In the genomic region with DNA sequence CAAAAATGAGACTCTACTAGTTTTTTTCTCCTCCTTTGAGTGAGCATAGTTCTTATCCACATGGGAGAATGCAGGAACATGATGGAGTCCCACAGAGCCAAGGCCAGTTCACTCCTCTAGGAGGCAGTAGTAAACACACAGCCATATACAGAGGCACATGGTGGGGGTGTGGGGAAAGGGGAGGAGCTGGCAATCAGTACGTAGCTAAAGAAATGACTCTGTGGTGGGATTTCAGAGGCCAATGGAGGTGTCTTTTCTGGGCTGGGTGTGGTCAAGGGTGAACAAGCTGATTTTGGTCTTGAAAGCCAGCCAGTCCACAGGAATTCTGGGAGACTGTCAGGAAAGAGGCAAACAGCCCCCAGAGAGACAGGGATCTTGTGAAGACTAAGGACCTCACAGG, we compare ENCODE assay signal across 1 cellular context.
A peak's percentile ranks its signal among the peaks of the same experiment; 100 is the strongest.
TF ChIP-seq lines count a peak whose summit lies in the region.

No MANE protein-coding gene starts in this region.

TF ChIP-seq in K562, 482 proteins besides CTCF, POLR2A, EP300 and RAD21 (continued from another document):
- TF ChIP-seq, protein P1, sequence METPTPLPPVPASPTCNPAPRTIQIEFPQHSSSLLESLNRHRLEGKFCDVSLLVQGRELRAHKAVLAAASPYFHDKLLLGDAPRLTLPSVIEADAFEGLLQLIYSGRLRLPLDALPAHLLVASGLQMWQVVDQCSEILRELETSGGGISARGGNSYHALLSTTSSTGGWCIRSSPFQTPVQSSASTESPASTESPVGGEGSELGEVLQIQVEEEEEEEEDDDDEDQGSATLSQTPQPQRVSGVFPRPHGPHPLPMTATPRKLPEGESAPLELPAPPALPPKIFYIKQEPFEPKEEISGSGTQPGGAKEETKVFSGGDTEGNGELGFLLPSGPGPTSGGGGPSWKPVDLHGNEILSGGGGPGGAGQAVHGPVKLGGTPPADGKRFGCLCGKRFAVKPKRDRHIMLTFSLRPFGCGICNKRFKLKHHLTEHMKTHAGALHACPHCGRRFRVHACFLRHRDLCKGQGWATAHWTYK (CRISPR knock-in tag; IDR thresholded peaks at IDR 0.05), result no peak
- TF ChIP-seq NFYB (IDR thresholded peaks at IDR 0.05; ENCODE audit: extremely low read depth, insufficient read length) (no peak), ZNF780A (CRISPR knock-in tag; IDR thresholded peaks at IDR 0.05) (no peak), SMARCE1 (IDR thresholded peaks at IDR 0.05) (no peak), TCFL5 (CRISPR knock-in tag; conservative IDR thresholded peaks at IDR 0.05) (no peak), TCF3 (CRISPR knock-in tag; IDR thresholded peaks at IDR 0.05) (no peak), BACH1 (tag; IDR thresholded peaks at IDR 0.05) (no peak), SMARCC2 (IDR thresholded peaks at IDR 0.05; ENCODE audit: low read depth) (no peak), BRD9 (IDR thresholded peaks at IDR 0.05; ENCODE audit: low read depth, partially characterized antibody) (no peak), RBM34 (IDR thresholded peaks at IDR 0.05; ENCODE audit: borderline replicate concordance, insufficient read depth, low read length) (no peak), TAF7 (tag; IDR thresholded peaks at IDR 0.05) (no peak), TBL1XR1 (IDR thresholded peaks at IDR 0.05; ENCODE audit: low read length in 2 of 2) (no peak), NCOA4 (IDR thresholded peaks at IDR 0.05; ENCODE audit: partially characterized antibody) (no peak), ZNF121 (CRISPR knock-in tag; conservative IDR thresholded peaks at IDR 0.05) (no peak), SMAD4 (CRISPR knock-in tag; conservative IDR thresholded peaks at IDR 0.05) (no peak), RBM17 (IDR thresholded peaks at IDR 0.05; ENCODE audit: borderline replicate concordance, low read depth, low read length) (no peak), CREB1 (IDR thresholded peaks at IDR 0.05) (no peak), CREB1 (CRISPR knock-in tag; IDR thresholded peaks at IDR 0.05) (0 out of 2 replicates have a peak, but pooled peaks have one; percentile 27), NFE2 (IDR thresholded peaks at IDR 0.05; ENCODE audit: low read depth) (0 out of 2 replicates have a peak, but pooled peaks have one; percentile 13), ESRRA (IDR thresholded peaks at IDR 0.05; ENCODE audit: borderline replicate concordance, low read depth) (peak; percentile 41; the same call in 1 of the 2 replicates), ZKSCAN3 (CRISPR knock-in tag; IDR thresholded peaks at IDR 0.05) (no peak), EP400 (IDR thresholded peaks at IDR 0.05) (peak; percentile 73), MEIS2 (IDR thresholded peaks at IDR 0.05; ENCODE audit: partially characterized antibody) (no peak), ATF1 (CRISPR knock-in tag; IDR thresholded peaks at IDR 0.05) (no peak), ATF1 (tag; IDR thresholded peaks at IDR 0.05) (peak; percentile 54; the same call in 1 of the 2 replicates), MTA2 (IDR thresholded peaks at IDR 0.05; ENCODE audit: low read depth) (no peak), GATAD2B (IDR thresholded peaks at IDR 0.05; ENCODE audit: borderline replicate concordance) (no peak), ILF3 (IDR thresholded peaks at IDR 0.05; ENCODE audit: borderline replicate concordance) (no peak), ARID1B (IDR thresholded peaks at IDR 0.05) (0 out of 2 replicates have a peak, but pooled peaks have one; percentile 5), CXXC5 (CRISPR knock-in tag; IDR thresholded peaks at IDR 0.05) (peak; percentile 30; the same call in 1 of the 2 replicates), NR1H2 (CRISPR knock-in tag; IDR thresholded peaks at IDR 0.05) (no peak), SMC3 (conservative IDR thresholded peaks at IDR 0.05; ENCODE audit: insufficient read depth, low read depth, low read length) (peak; percentile 44; the same call in 1 of the 2 replicates), ZNF253 (CRISPR knock-in tag; conservative IDR thresholded peaks at IDR 0.05) (no peak)
- TF ChIP-seq, protein P2, sequence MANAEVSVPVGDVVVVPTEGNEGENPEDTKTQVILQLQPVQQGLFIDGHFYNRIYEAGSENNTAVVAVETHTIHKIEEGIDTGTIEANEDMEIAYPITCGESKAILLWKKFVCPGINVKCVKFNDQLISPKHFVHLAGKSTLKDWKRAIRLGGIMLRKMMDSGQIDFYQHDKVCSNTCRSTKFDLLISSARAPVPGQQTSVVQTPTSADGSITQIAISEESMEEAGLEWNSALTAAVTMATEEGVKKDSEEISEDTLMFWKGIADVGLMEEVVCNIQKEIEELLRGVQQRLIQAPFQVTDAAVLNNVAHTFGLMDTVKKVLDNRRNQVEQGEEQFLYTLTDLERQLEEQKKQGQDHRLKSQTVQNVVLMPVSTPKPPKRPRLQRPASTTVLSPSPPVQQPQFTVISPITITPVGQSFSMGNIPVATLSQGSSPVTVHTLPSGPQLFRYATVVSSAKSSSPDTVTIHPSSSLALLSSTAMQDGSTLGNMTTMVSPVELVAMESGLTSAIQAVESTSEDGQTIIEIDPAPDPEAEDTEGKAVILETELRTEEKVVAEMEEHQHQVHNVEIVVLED (CRISPR knock-in tag; IDR thresholded peaks at IDR 0.05), result no peak
- TF ChIP-seq, protein P3, sequence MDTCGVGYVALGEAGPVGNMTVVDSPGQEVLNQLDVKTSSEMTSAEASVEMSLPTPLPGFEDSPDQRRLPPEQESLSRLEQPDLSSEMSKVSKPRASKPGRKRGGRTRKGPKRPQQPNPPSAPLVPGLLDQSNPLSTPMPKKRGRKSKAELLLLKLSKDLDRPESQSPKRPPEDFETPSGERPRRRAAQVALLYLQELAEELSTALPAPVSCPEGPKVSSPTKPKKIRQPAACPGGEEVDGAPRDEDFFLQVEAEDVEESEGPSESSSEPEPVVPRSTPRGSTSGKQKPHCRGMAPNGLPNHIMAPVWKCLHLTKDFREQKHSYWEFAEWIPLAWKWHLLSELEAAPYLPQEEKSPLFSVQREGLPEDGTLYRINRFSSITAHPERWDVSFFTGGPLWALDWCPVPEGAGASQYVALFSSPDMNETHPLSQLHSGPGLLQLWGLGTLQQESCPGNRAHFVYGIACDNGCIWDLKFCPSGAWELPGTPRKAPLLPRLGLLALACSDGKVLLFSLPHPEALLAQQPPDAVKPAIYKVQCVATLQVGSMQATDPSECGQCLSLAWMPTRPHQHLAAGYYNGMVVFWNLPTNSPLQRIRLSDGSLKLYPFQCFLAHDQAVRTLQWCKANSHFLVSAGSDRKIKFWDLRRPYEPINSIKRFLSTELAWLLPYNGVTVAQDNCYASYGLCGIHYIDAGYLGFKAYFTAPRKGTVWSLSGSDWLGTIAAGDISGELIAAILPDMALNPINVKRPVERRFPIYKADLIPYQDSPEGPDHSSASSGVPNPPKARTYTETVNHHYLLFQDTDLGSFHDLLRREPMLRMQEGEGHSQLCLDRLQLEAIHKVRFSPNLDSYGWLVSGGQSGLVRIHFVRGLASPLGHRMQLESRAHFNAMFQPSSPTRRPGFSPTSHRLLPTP (IDR thresholded peaks at IDR 0.05; ENCODE audit: borderline replicate concordance, extremely low read depth, insufficient read length), result peak; percentile 14
- TF ChIP-seq, protein P4, sequence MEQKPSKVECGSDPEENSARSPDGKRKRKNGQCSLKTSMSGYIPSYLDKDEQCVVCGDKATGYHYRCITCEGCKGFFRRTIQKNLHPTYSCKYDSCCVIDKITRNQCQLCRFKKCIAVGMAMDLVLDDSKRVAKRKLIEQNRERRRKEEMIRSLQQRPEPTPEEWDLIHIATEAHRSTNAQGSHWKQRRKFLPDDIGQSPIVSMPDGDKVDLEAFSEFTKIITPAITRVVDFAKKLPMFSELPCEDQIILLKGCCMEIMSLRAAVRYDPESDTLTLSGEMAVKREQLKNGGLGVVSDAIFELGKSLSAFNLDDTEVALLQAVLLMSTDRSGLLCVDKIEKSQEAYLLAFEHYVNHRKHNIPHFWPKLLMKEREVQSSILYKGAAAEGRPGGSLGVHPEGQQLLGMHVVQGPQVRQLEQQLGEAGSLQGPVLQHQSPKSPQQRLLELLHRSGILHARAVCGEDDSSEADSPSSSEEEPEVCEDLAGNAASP (IDR thresholded peaks at IDR 0.05), result no peak
- TF ChIP-seq, protein P5, sequence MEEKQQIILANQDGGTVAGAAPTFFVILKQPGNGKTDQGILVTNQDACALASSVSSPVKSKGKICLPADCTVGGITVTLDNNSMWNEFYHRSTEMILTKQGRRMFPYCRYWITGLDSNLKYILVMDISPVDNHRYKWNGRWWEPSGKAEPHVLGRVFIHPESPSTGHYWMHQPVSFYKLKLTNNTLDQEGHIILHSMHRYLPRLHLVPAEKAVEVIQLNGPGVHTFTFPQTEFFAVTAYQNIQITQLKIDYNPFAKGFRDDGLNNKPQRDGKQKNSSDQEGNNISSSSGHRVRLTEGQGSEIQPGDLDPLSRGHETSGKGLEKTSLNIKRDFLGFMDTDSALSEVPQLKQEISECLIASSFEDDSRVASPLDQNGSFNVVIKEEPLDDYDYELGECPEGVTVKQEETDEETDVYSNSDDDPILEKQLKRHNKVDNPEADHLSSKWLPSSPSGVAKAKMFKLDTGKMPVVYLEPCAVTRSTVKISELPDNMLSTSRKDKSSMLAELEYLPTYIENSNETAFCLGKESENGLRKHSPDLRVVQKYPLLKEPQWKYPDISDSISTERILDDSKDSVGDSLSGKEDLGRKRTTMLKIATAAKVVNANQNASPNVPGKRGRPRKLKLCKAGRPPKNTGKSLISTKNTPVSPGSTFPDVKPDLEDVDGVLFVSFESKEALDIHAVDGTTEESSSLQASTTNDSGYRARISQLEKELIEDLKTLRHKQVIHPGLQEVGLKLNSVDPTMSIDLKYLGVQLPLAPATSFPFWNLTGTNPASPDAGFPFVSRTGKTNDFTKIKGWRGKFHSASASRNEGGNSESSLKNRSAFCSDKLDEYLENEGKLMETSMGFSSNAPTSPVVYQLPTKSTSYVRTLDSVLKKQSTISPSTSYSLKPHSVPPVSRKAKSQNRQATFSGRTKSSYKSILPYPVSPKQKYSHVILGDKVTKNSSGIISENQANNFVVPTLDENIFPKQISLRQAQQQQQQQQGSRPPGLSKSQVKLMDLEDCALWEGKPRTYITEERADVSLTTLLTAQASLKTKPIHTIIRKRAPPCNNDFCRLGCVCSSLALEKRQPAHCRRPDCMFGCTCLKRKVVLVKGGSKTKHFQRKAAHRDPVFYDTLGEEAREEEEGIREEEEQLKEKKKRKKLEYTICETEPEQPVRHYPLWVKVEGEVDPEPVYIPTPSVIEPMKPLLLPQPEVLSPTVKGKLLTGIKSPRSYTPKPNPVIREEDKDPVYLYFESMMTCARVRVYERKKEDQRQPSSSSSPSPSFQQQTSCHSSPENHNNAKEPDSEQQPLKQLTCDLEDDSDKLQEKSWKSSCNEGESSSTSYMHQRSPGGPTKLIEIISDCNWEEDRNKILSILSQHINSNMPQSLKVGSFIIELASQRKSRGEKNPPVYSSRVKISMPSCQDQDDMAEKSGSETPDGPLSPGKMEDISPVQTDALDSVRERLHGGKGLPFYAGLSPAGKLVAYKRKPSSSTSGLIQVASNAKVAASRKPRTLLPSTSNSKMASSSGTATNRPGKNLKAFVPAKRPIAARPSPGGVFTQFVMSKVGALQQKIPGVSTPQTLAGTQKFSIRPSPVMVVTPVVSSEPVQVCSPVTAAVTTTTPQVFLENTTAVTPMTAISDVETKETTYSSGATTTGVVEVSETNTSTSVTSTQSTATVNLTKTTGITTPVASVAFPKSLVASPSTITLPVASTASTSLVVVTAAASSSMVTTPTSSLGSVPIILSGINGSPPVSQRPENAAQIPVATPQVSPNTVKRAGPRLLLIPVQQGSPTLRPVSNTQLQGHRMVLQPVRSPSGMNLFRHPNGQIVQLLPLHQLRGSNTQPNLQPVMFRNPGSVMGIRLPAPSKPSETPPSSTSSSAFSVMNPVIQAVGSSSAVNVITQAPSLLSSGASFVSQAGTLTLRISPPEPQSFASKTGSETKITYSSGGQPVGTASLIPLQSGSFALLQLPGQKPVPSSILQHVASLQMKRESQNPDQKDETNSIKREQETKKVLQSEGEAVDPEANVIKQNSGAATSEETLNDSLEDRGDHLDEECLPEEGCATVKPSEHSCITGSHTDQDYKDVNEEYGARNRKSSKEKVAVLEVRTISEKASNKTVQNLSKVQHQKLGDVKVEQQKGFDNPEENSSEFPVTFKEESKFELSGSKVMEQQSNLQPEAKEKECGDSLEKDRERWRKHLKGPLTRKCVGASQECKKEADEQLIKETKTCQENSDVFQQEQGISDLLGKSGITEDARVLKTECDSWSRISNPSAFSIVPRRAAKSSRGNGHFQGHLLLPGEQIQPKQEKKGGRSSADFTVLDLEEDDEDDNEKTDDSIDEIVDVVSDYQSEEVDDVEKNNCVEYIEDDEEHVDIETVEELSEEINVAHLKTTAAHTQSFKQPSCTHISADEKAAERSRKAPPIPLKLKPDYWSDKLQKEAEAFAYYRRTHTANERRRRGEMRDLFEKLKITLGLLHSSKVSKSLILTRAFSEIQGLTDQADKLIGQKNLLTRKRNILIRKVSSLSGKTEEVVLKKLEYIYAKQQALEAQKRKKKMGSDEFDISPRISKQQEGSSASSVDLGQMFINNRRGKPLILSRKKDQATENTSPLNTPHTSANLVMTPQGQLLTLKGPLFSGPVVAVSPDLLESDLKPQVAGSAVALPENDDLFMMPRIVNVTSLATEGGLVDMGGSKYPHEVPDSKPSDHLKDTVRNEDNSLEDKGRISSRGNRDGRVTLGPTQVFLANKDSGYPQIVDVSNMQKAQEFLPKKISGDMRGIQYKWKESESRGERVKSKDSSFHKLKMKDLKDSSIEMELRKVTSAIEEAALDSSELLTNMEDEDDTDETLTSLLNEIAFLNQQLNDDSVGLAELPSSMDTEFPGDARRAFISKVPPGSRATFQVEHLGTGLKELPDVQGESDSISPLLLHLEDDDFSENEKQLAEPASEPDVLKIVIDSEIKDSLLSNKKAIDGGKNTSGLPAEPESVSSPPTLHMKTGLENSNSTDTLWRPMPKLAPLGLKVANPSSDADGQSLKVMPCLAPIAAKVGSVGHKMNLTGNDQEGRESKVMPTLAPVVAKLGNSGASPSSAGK (IDR thresholded peaks at IDR 0.05), result peak; percentile 73
- TF ChIP-seq, protein P6, sequence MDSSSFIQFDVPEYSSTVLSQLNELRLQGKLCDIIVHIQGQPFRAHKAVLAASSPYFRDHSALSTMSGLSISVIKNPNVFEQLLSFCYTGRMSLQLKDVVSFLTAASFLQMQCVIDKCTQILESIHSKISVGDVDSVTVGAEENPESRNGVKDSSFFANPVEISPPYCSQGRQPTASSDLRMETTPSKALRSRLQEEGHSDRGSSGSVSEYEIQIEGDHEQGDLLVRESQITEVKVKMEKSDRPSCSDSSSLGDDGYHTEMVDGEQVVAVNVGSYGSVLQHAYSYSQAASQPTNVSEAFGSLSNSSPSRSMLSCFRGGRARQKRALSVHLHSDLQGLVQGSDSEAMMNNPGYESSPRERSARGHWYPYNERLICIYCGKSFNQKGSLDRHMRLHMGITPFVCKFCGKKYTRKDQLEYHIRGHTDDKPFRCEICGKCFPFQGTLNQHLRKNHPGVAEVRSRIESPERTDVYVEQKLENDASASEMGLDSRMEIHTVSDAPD (CRISPR knock-in tag; IDR thresholded peaks at IDR 0.05), result no peak
- TF ChIP-seq, protein P7, sequence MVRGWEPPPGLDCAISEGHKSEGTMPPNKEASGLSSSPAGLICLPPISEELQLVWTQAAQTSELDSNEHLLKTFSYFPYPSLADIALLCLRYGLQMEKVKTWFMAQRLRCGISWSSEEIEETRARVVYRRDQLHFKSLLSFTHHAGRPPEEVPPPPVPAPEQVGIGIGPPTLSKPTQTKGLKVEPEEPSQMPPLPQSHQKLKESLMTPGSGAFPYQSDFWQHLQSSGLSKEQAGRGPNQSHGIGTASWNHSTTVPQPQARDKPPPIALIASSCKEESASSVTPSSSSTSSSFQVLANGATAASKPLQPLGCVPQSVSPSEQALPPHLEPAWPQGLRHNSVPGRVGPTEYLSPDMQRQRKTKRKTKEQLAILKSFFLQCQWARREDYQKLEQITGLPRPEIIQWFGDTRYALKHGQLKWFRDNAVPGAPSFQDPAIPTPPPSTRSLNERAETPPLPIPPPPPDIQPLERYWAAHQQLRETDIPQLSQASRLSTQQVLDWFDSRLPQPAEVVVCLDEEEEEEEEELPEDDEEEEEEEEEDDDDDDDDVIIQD (CRISPR knock-in tag; IDR thresholded peaks at IDR 0.05), result no peak
TF ChIP-seq in K562: peak in this region for 58.
